ENCODE assay signal across 11 cellular contexts in the genomic region with DNA sequence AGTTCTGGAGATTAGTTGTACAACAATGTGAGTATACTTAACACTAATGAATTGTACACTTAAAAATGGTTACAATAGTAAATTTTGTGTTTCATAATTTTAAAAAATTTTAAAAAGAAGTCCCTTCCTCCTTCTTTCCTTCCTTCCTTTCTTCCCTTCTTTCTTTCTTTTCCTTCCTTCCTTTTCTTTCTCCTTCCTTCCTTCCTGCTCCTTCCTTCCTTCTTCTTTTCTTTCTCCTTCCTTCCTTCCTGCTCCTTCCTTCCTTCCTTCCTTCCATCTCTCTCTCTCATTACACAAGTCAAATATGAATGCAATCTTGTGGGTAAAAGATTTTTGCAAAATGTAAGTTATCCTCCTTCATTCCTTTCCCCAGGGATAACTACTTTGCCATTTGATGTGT.
"Had no signal": no experiment of that assay in that cellular context is flagged by ENCODE, and none has a peak within 500 bp of the region (broad histone marks: within the 10 kb centered on the region; RNA-seq: fewer than 3 reads in every experiment).

No MANE protein-coding gene starts in this region.

- FAIRE-seq: H1, H54 had no signal

- H3K27ac ChIP-seq: GM23248 had no signal

- H3K9me3 ChIP-seq: HAP-1 had no signal

- H3K4me2 ChIP-seq: GM23338 had no signal

- DNase-seq: GM23248, GOT3, H7, H9, HCEC 1CT, HFFc6 had no signal

- H3K4me1 ChIP-seq: HAP-1 had no signal

- H3K4me3 ChIP-seq: GM23248, GM23338, HAP-1 had no signal

- H2AFZ ChIP-seq: GM23248, GM23338 had no signal

- H3K9ac ChIP-seq: GM23248 had no signal

- H3K36me3 ChIP-seq: HAP-1 had no signal

- ATAC-seq: HCT116 had no signal
